21 cellular contexts compared by ENCODE assay signal in the genomic region with DNA sequence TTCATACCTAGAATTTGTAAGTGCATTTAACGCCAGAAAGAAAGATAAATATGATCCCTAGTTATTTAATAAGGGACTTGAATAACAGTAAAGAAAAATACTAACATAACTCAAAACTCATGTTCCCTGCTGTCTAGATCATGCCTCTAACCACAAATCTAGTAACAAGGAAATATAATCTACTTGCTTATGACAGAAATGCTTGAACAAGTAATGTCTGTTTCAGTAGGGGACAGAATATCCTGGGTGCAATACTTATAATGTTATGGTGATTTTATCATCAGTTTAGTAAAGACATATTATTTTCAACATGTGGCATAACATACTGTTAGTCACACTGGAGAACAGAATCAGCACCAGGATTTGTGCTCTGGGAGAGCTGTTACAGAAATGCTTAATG.
DNase-seq lines count a peak whose midpoint lies in the region; ATAC-seq and TF ChIP-seq lines count a peak whose summit lies in the region.
"Had no signal": no experiment of that assay in that cellular context is flagged by ENCODE, and none has a peak within 500 bp of the region (broad histone marks: within the 10 kb centered on the region; RNA-seq: fewer than 3 reads in every experiment).

No MANE protein-coding gene starts in this region.

- H3K4me3 ChIP-seq in A673 (ENCODE audit: low read depth, low read length, poor library complexity, severe bottlenecking) (no peak overlapping the region), adipocyte (ENCODE audit: low read length) (no peak overlapping the region), right lobe of liver (no peak overlapping the region)
- H3K4me3 ChIP-seq: A549, BLaER1 had no signal

- peak; percentile 14 for DNase-seq in A673 (ENCODE audit: low spot score)
- DNase-seq in LHCN-M2 (ENCODE audit: low read depth), result peak; percentile 5
- peak; percentile 62 for DNase-seq in adipocyte (ENCODE audit: low read depth)
- peak; percentile 28 for DNase-seq in fibroblast of peridontal ligament (ENCODE audit: extremely low read depth)
- DNase-seq in stimulated activated naive CD4-positive, alpha-beta T cell treated with Interleukin-2 at 50 U/mL for 16 hours (lab: John Stamatoyannopoulos, UW), result no peak
- DNase-seq in right lobe of liver, result no peak
- DNase-seq in middle frontal gyrus (ENCODE audit: extremely low spot score, low spot score), result no peak
- DNase-seq: ACHN; BE2C; C1 segment of cervical spinal cord; CD4-positive, alpha-beta memory T cell; CD4-positive, CD25-positive, alpha-beta regulatory T cell; CD8-positive, alpha-beta memory T cell; COR-L47; DMS 273 treated with DMSO at 0.1 percent for 48 hours; DMS79 treated with DMSO at 0.1 percent for 48 hours; GF-D8 had no signal

- intact Hi-C loops in A673 (cut with micrococcal nuclease; ENCODE audit: unreplicated experiment) (loop anchor here (2.0 kb wide), 1 partner anchor 1169 kb away; no protein-coding TSS in a partner anchor), right lobe of liver (cut with DNase I) (no loop called here)

- no peaks in the 10 kb centered on the region for H3K9me3 ChIP-seq in A673 (ENCODE audit: low read depth, low read length, poor library complexity, severe bottlenecking)
- no peaks in the 10 kb centered on the region for H3K9me3 ChIP-seq in adipocyte (ENCODE audit: control insufficient read depth, low read length)
- no peaks in the 10 kb centered on the region for H3K9me3 ChIP-seq in right lobe of liver
- H3K9me3 ChIP-seq: A549, BE2C, BLaER1 had no signal

- ATAC-seq in right lobe of liver (no peak), GM21825 (IDR thresholded peaks at IDR 0.05; ENCODE audit: unreplicated experiment) (no peak)
- ATAC-seq: A549 had no signal

- TF ChIP-seq CTCF in A673 (conservative IDR thresholded peaks at IDR 0.05; ENCODE audit: low read depth, low read length) (no peak), right lobe of liver (IDR thresholded peaks at IDR 0.05) (no peak)

- H3K4me1 ChIP-seq in A673 (ENCODE audit: insufficient read depth, low read length, poor library complexity, severe bottlenecking) (peaks cover 21% of the 10 kb centered on the region), adipocyte (ENCODE audit: control insufficient read depth, insufficient read depth, low read length) (no peaks in the 10 kb centered on the region), right lobe of liver (no peaks in the 10 kb centered on the region)
- H3K4me1 ChIP-seq: A549, BE2C, BLaER1 had no signal

- H3K27ac ChIP-seq in A673 (ENCODE audit: low read depth, low read length, poor library complexity, severe bottlenecking) (peak overlapping the region; percentile 60), right lobe of liver (no peak overlapping the region)
- H3K27ac ChIP-seq: 22Rv1, A549, BLaER1 had no signal

- BruUV-seq in A673 (replicated peaks; lab: Mats Ljungman, UMichigan), result no TSS peak

- H3K27me3 ChIP-seq in A673 (replicated peaks; ENCODE audit: insufficient read depth, low read depth, low read length, poor library complexity) (no peaks in the 10 kb centered on the region), adipocyte (replicated peaks; ENCODE audit: control insufficient read depth, insufficient read depth, low read length) (no peaks in the 10 kb centered on the region), right lobe of liver (no peaks in the 10 kb centered on the region)
- H3K27me3 ChIP-seq: BE2C, BLaER1 had no signal

- H3K36me3 ChIP-seq in A673 (ENCODE audit: insufficient read depth, low read length, poor library complexity, severe bottlenecking) (no peaks in the 10 kb centered on the region), adipocyte (ENCODE audit: control insufficient read depth, insufficient read depth, low read length, severe bottlenecking) (no peaks in the 10 kb centered on the region), right lobe of liver (no peaks in the 10 kb centered on the region)
- H3K36me3 ChIP-seq: BE2C, BLaER1 had no signal

- no peak overlapping the region for H3K9ac ChIP-seq in adipocyte (ENCODE audit: low read length)
- H3K9ac ChIP-seq: BLaER1 had no signal

- TF ChIP-seq POLR2A in right lobe of liver (IDR thresholded peaks at IDR 0.05), result no peak

- POLR2A ChIA-PET in A673 (lab: Charles Lee; ENCODE audit: low non-redundant PET), result no interaction called here

- 46% methylated on average over 1 of the region's 1 CpG for WGBS in right lobe of liver (ENCODE audit: insufficient coverage, low coverage, low lambda C conversion rate, missing lambda C conversion rate)

- CTCF ChIA-PET in A673 (lab: Charles Lee), result no interaction called here

Comparison
In these comparisons a context has a peak if more than half of its experiments do, and no peak if none do; other contexts are left out.
1. DNase-seq: peak in A673 (single experiment), LHCN-M2 (single experiment), adipocyte (single experiment) and fibroblast of peridontal ligament (single experiment); none in stimulated activated naive CD4-positive, alpha-beta T cell treated with Interleukin-2 at 50 U/mL for 16 hours (single experiment), right lobe of liver (0 of 3) and middle frontal gyrus (single experiment).